ENCODE assay signal across 8 cellular contexts in genomic region chr6:129672345-129672691, GRCh38. TPM values are rescaled to one million over a fixed set of nuclear protein-coding genes. Genes with fewer than 3 reads are reported as not detected.
DNase-seq lines count a peak whose midpoint lies in the region; ATAC-seq and TF ChIP-seq lines count a peak whose summit lies in the region.

No MANE protein-coding gene starts in this region.

- H3K4me3 ChIP-seq in Loucy (ENCODE audit: low read length, poor library complexity, severe bottlenecking) (peak overlapping the region; percentile 45), fibroblast of lung (replicated peaks in 1 of 4; ENCODE audit: control extremely low read depth in 1 of 4, insufficient read depth in 1 of 4, low read depth in 3 of 4, low read length in 4 of 4) (peak overlapping the region in 1 of 4 experiments; percentile 9), stomach (no peak overlapping the region)

- 36 to 58% (median 47%) methylated on average over 2 of the region's 2 CpGs for WGBS in stomach, 5 donors

- H2AFZ ChIP-seq in Loucy (ENCODE audit: low read length) (no peak overlapping the region; the same call in 1 of the 2 replicates), fibroblast of lung (ENCODE audit: low read length) (no peak overlapping the region)

- no peak overlapping the region for H3K27ac Mint-ChIP-seq in glutamatergic neuron (ENCODE audit: unreplicated experiment)

- H3K4me2 ChIP-seq in Loucy (ENCODE audit: low read depth, low read length, poor library complexity, severe bottlenecking): peak overlapping the region; percentile 74
- H3K4me2 ChIP-seq in fibroblast of lung (ENCODE audit: extremely low read depth, insufficient read depth, low read length): peak overlapping the region; percentile 61

- no peak for DNase-seq in Right ventricle myocardium inferior (ENCODE audit: missing footprints)
- no peak for DNase-seq in cardiac septum (ENCODE audit: low spot score)
- no peak for DNase-seq in fibroblast of lung (ENCODE audit: low read depth in 2 of 2)
- DNase-seq in stomach: no peak
- DNase-seq in SIG-M5 (lab: John Stamatoyannopoulos, UW): no peak
- no peak for DNase-seq in NOMO-1 treated with dmso at 0.1 percent for 144 hours (lab: John Stamatoyannopoulos, UW; ENCODE audit: unreplicated experiment)
- no peak for DNase-seq in glutamatergic neuron

- no peak for TF ChIP-seq CTCF in Loucy (conservative IDR thresholded peaks at IDR 0.05; ENCODE audit: low read length)
- TF ChIP-seq CTCF in fibroblast of lung (conservative IDR thresholded peaks at IDR 0.05 in 1 of 2, IDR thresholded peaks at IDR 0.05 in 1 of 2; ENCODE audit: low read depth in 1 of 2, low read length in 2 of 2): no peak
- no peak for TF ChIP-seq CTCF in stomach (IDR thresholded peaks at IDR 0.05)
- no peak for TF ChIP-seq CTCF in glutamatergic neuron (IDR thresholded peaks at IDR 0.05; ENCODE audit: partially characterized antibody, unreplicated experiment)

- H3K9me3 Mint-ChIP-seq in glutamatergic neuron (ENCODE audit: unreplicated experiment): peaks cover 2% of the 10 kb centered on the region

- no peak for TF ChIP-seq POLR2A in stomach (IDR thresholded peaks at IDR 0.05)

- no peaks in the 10 kb centered on the region for H3K36me3 Mint-ChIP-seq in glutamatergic neuron (ENCODE audit: unreplicated experiment)

- intact Hi-C loops in Right ventricle myocardium inferior (cut with DNase I) (no loop called here), cardiac septum (cut with DNase I) (no loop called here), stomach (cut with DNase I; ENCODE audit: low total_unique reads) (no loop called here)

- peaks cover 1% of the 10 kb centered on the region for H3K27me3 Mint-ChIP-seq in glutamatergic neuron (ENCODE audit: unreplicated experiment)

- no peaks in the 10 kb centered on the region for H3K27me3 ChIP-seq in Loucy (ENCODE audit: insufficient read depth, low read length, poor library complexity, severe bottlenecking)
- H3K27me3 ChIP-seq in fibroblast of lung (ENCODE audit: control insufficient read depth, insufficient read depth, low read length): no peaks in the 10 kb centered on the region
- H3K27me3 ChIP-seq in stomach: no peaks in the 10 kb centered on the region

- H3K4me3 Mint-ChIP-seq in glutamatergic neuron (ENCODE audit: unreplicated experiment): no peak overlapping the region

- ATAC-seq in Right ventricle myocardium inferior: peak; percentile 18

- peaks cover 14% of the 10 kb centered on the region for H3K4me1 Mint-ChIP-seq in glutamatergic neuron (ENCODE audit: low read depth, unreplicated experiment)

- no peaks in the 10 kb centered on the region for H4K20me1 ChIP-seq in Loucy (ENCODE audit: insufficient read depth, low read length, poor library complexity, severe bottlenecking)
- no peaks in the 10 kb centered on the region for H4K20me1 ChIP-seq in fibroblast of lung (ENCODE audit: control insufficient read depth, extremely low read depth, insufficient read depth, low read length)

- peak overlapping the region; percentile 60 for H3K9ac ChIP-seq in Loucy (ENCODE audit: low read depth, low read length, poor library complexity, severe bottlenecking)
- H3K9ac ChIP-seq in fibroblast of lung (ENCODE audit: insufficient read depth, low read length): no peak overlapping the region

- H3K36me3 ChIP-seq in Loucy (ENCODE audit: insufficient read depth, low read length) (no peaks in the 10 kb centered on the region), fibroblast of lung (ENCODE audit: control insufficient read depth, insufficient read depth, low read length) (no peaks in the 10 kb centered on the region), stomach (no peaks in the 10 kb centered on the region)

- no peak for TF ChIP-seq EP300 in stomach (IDR thresholded peaks at IDR 0.05)

- no peaks in the 10 kb centered on the region for H3K9me2 ChIP-seq in Loucy (replicated peaks; ENCODE audit: low read depth, low read length)

- H3K79me2 ChIP-seq in Loucy (ENCODE audit: insufficient read depth, low read length) (peaks cover 22% of the 10 kb centered on the region), fibroblast of lung (ENCODE audit: control insufficient read depth, insufficient read depth, low read length) (peaks cover 62% of the 10 kb centered on the region)

- H3K9me3 ChIP-seq in Loucy (ENCODE audit: insufficient read depth, low read depth, low read length) (no peaks in the 10 kb centered on the region), fibroblast of lung (ENCODE audit: control insufficient read depth, insufficient read depth, low read depth, low read length) (no peaks in the 10 kb centered on the region), stomach (no peaks in the 10 kb centered on the region)

- H3K4me1 ChIP-seq in Loucy (ENCODE audit: insufficient read depth, low read length, poor library complexity, severe bottlenecking): peaks cover 29% of the 10 kb centered on the region
- H3K4me1 ChIP-seq in fibroblast of lung (ENCODE audit: control insufficient read depth, extremely low read depth, insufficient read depth, low read length): peaks cover 17% of the 10 kb centered on the region
- peaks cover 12 to 58% (median 40%) of the 10 kb centered on the region in 4 donors for H3K4me1 ChIP-seq in stomach

- no peaks in the 10 kb centered on the region for H3F3A ChIP-seq in Loucy (ENCODE audit: low read depth)

- H3K27ac ChIP-seq in fibroblast of lung (ENCODE audit: insufficient read depth, low read length) (peak overlapping the region; percentile 62), stomach (peak overlapping the region in 4 of 5 donors; percentile 64 to 72 (median 70))

RNA-seq across cellular contexts. Expression of gene ARHGAP18, which starts 37.7 kb away (rescaled TPM):
- total RNA-seq in Right ventricle myocardium inferior (8.1 TPM), cardiac septum (3.5 TPM), fibroblast of lung (22.9 and 38.3 TPM in 2 replicates), stomach (100 to 1,000 TPM in 1 of 5 donors, 10 to 100 TPM in 4; 20.0 to 104 (median 34.4) TPM), glutamatergic neuron (ENCODE audit: unreplicated experiment) (7.9 TPM)
- polyA plus RNA-seq in fibroblast of lung (18.6 and 46.7 TPM in 2 replicates), stomach (10 to 100 TPM in 2 of 3 donors, 1 to 10 TPM in 1; 6.0 to 26.0 (median 20.5) TPM)
- polyA plus RNA-seq in fibroblast of lung (2012): 14.3 and 45.8 TPM in 2 replicates
- 4.2 and 19.6 TPM in 2 replicates for polyA minus RNA-seq in fibroblast of lung (ENCODE audit: low replicate concordance)
